In genomic region chr15:38176155-38176554, GRCh38 we compare ENCODE assay signal across 8 cellular contexts.
DNase-seq lines count a peak whose midpoint lies in the region; ATAC-seq and TF ChIP-seq lines count a peak whose summit lies in the region.

No MANE protein-coding gene starts in this region.

- no peaks in the 10 kb centered on the region for H3K9me3 Mint-ChIP-seq in activated CD4-positive, alpha-beta T cell treated with anti-CD3 and anti-CD28 coated beads, Interleukin-2, amount 10 ng/mL, durations not matched to agents 24 days and 14 days

- TF ChIP-seq CTCF in GM13977 (IDR thresholded peaks at IDR 0.05; ENCODE audit: extremely low read depth, insufficient read depth, missing control alignments) = no peak
- no peak for TF ChIP-seq CTCF in IMR-90 (conservative IDR thresholded peaks at IDR 0.05; ENCODE audit: low read depth, low read length)
- no peak for TF ChIP-seq CTCF in mucosa of descending colon (IDR thresholded peaks at IDR 0.05)

- no peak overlapping the region for H4K8ac ChIP-seq in IMR-90 (ENCODE audit: low read depth in 2 of 2, low read length in 2 of 2)

- TF ChIP-seq POLR2A in IMR-90 (IDR thresholded peaks at IDR 0.05; ENCODE audit: low read depth, low read length) = no peak

- TF ChIP-seq RAD21 in IMR-90 (IDR thresholded peaks at IDR 0.05; ENCODE audit: low read length) = no peak

- H4K91ac ChIP-seq in IMR-90 (ENCODE audit: insufficient read depth, low read depth, low read length) = no peak overlapping the region

- no peak overlapping the region for H3K23ac ChIP-seq in IMR-90 (ENCODE audit: low read depth, low read length)

- no peak overlapping the region for H3K18ac ChIP-seq in IMR-90 (ENCODE audit: low read depth, low read length)

- 16 to 20% methylated on average over 4 of the region's 4 CpGs for WGBS in GM23248 (ENCODE audit: low coverage in 1 of 2, low lambda C conversion rate in 2 of 2, missing lambda C conversion rate in 2 of 2), 2 experiments
- 24% methylated on average over 2 of the region's 4 CpGs; no CpG with 5 or more reads in 1 of the 2 experiments for WGBS in IMR-90 (ENCODE audit: extremely low coverage in 2 of 2, insufficient read length in 1 of 2), 2 experiments

- CTCF ChIA-PET in IMR-90 (lab: Yijun Ruan, JAX) = no interaction called here

- no peaks in the 10 kb centered on the region for H3F3A ChIP-seq in GM23248 (ENCODE audit: insufficient read depth)

- H3K79me2 ChIP-seq in GM23248 (ENCODE audit: insufficient read depth) = no peaks in the 10 kb centered on the region

- H2AK9ac ChIP-seq in IMR-90 (replicated peaks; ENCODE audit: low read depth, low read length, poor library complexity) = no peak overlapping the region

- no peak overlapping the region for H3K27ac Mint-ChIP-seq in activated CD4-positive, alpha-beta T cell treated with anti-CD3 and anti-CD28 coated beads, Interleukin-2, amount 10 ng/mL, durations not matched to agents 24 days and 14 days

- no peaks in the 10 kb centered on the region for H3K9me1 ChIP-seq in IMR-90 (ENCODE audit: insufficient read depth, low read length)

- no peak overlapping the region for H2BK120ac ChIP-seq in IMR-90 (ENCODE audit: low read depth, low read length)

- H3K27ac ChIP-seq in GM23248 (no peak overlapping the region), IMR-90 (ENCODE audit: insufficient read depth, low read length) (no peak overlapping the region)

- no peaks in the 10 kb centered on the region for H3K27me3 ChIP-seq in GM23248 (replicated peaks; ENCODE audit: insufficient read depth)
- peaks cover 14% of the 10 kb centered on the region for H3K27me3 ChIP-seq in IMR-90 (ENCODE audit: control insufficient read depth, insufficient read depth, low read length)

- no peak overlapping the region for H3K4me3 ChIP-seq in GM23248
- no peak overlapping the region for H3K4me3 ChIP-seq in IMR-90 (ENCODE audit: insufficient read depth, low read depth, low read length)
- no peak overlapping the region for H3K4me3 ChIP-seq in mucosa of descending colon

- H3K4me1 ChIP-seq in GM23248 (ENCODE audit: insufficient read depth) (peaks cover 5% of the 10 kb centered on the region; the same call in 1 of the 2 replicates), IMR-90 (ENCODE audit: control insufficient read depth, insufficient read depth, low read length) (no peaks in the 10 kb centered on the region), mucosa of descending colon (ENCODE audit: low read depth) (no peaks in the 10 kb centered on the region)

- no peak overlapping the region for H2AFZ ChIP-seq in GM23248
- H2AFZ ChIP-seq in IMR-90 (replicated peaks; ENCODE audit: low read length, poor library complexity) = no peak overlapping the region

- POLR2A ChIA-PET in IMR-90 (lab: Charles Lee; ENCODE audit: unreplicated experiment) = interaction anchor here (0.7 kb wide), 1 partner anchor 359 kb away, joined by 3 read pairs; no protein-coding TSS in a partner anchor

- ATAC-seq in IMR-90 (ENCODE audit: low read depth) = peak; percentile 83
- ATAC-seq in mucosa of descending colon = no peak

- no peak overlapping the region for H3K4me3 Mint-ChIP-seq in activated CD4-positive, alpha-beta T cell treated with anti-CD3 and anti-CD28 coated beads, Interleukin-2, amount 10 ng/mL, durations not matched to agents 24 days and 14 days

- H3K9me3 ChIP-seq in GM23248 (ENCODE audit: low read depth) (no peaks in the 10 kb centered on the region), IMR-90 (ENCODE audit: control insufficient read depth, insufficient read depth, low read length) (no peaks in the 10 kb centered on the region), mucosa of descending colon (no peaks in the 10 kb centered on the region)

- H2BK20ac ChIP-seq in IMR-90 (ENCODE audit: low read depth, low read length) = no peak overlapping the region

- BruUV-seq in IMR-90 (replicated peaks; lab: Mats Ljungman, UMichigan) = no TSS peak

- H3K4me1 Mint-ChIP-seq in activated CD4-positive, alpha-beta T cell treated with anti-CD3 and anti-CD28 coated beads, Interleukin-2, amount 10 ng/mL, durations not matched to agents 24 days and 14 days = no peaks in the 10 kb centered on the region

- no peak overlapping the region for H4K5ac ChIP-seq in IMR-90 (ENCODE audit: low read depth, low read length)

- H2BK15ac ChIP-seq in IMR-90 (ENCODE audit: low read depth, low read length) = no peak overlapping the region

- H2AK5ac ChIP-seq in IMR-90 (ENCODE audit: low read depth, low read length) = no peak overlapping the region

- in situ Hi-C loops in GM13977 (cut with MboI; ENCODE audit: low pct_unique_long_range_greater_than_20kb, low sequenced_read_pairs, unreplicated experiment) (no loop called here), GM23248 (cut with MboI) (no loop called here), IMR-90 (cut with MboI; ENCODE audit: low sequenced_read_pairs) (loop anchor here (25.0 kb wide), 1 partner anchor 486 kb away; no protein-coding TSS in a partner anchor)

- DNase-seq in GM13977 (ENCODE audit: low spot score) (peak; percentile 46), GM23248 (peak; percentile 83), IMR-90 (peak; percentile 68), iris pigment epithelial cell (ENCODE audit: low read depth) (peak; percentile 83), mucosa of descending colon (no peak), NCI-H2227 treated with DMSO at 0.1 percent for 48 hours (lab: John Stamatoyannopoulos, UW) (no peak)
- DNase-seq in activated CD4-positive, alpha-beta T cell treated with anti-CD3 and anti-CD28 coated beads, Interleukin-2, amount 10 ng/mL, durations not matched to agents 24 days and 14 days = no peak
- DNase-seq in activated CD8-positive, alpha-beta memory T cell treated with anti-CD3 and anti-CD28 coated beads for 24 hours = no peak

- H3K9me2 ChIP-seq in GM23248 (ENCODE audit: insufficient read depth) = no peaks in the 10 kb centered on the region

- peaks cover 12% of the 10 kb centered on the region for H3K27me3 Mint-ChIP-seq in activated CD4-positive, alpha-beta T cell treated with anti-CD3 and anti-CD28 coated beads, Interleukin-2, amount 10 ng/mL, durations not matched to agents 24 days and 14 days

- H3K4ac ChIP-seq in IMR-90 (ENCODE audit: low read depth, low read length) = no peak overlapping the region

- H3K56ac ChIP-seq in IMR-90 (ENCODE audit: extremely low read depth, insufficient read depth, low read length) = no peak overlapping the region

- no peak overlapping the region for H3K4me2 ChIP-seq in GM23248 (ENCODE audit: unreplicated experiment)
- no peak overlapping the region for H3K4me2 ChIP-seq in IMR-90 (ENCODE audit: low read depth, low read length)

- no peaks in the 10 kb centered on the region for H3K79me1 ChIP-seq in IMR-90 (ENCODE audit: low read depth in 1 of 2, low read length in 2 of 2)

- no peak overlapping the region for H3K14ac ChIP-seq in IMR-90 (replicated peaks; ENCODE audit: low read depth, low read length)

- H3K9ac ChIP-seq in GM23248 = no peak overlapping the region
- H3K9ac ChIP-seq in IMR-90 (ENCODE audit: low read depth, low read length) = no peak overlapping the region

- intact Hi-C loops in IMR-90 (cut with micrococcal nuclease) (no loop called here), mucosa of descending colon (cut with DNase I, micrococcal nuclease) (no loop called here)
- intact Hi-C loops in activated CD4-positive, alpha-beta T cell treated with anti-CD3 and anti-CD28 coated beads, Interleukin-2, amount 10 ng/mL, durations not matched to agents 24 days and 14 days (cut with micrococcal nuclease) = no loop called here

- H2BK5ac ChIP-seq in IMR-90 (ENCODE audit: low read depth, low read length, poor library complexity, severe bottlenecking) = no peak overlapping the region

- no peaks in the 10 kb centered on the region for H3K36me3 ChIP-seq in GM23248 (ENCODE audit: low read depth)
- no peaks in the 10 kb centered on the region for H3K36me3 ChIP-seq in IMR-90 (ENCODE audit: control insufficient read depth, insufficient read depth, low read length)
- no peaks in the 10 kb centered on the region for H3K36me3 ChIP-seq in mucosa of descending colon (ENCODE audit: low read depth)

- H4K20me1 ChIP-seq in GM23248 (ENCODE audit: insufficient read depth) = no peaks in the 10 kb centered on the region
- H4K20me1 ChIP-seq in IMR-90 (ENCODE audit: insufficient read depth, low read length) = no peaks in the 10 kb centered on the region

- no peaks in the 10 kb centered on the region for H3K36me3 Mint-ChIP-seq in activated CD4-positive, alpha-beta T cell treated with anti-CD3 and anti-CD28 coated beads, Interleukin-2, amount 10 ng/mL, durations not matched to agents 24 days and 14 days (ENCODE audit: low read depth)

- dilution Hi-C loops in IMR-90 (cut with HindIII; ENCODE audit: low sequenced_read_pairs, unreplicated experiment) = no loop called here

TF ChIP-seq in IMR-90, 13 proteins besides CTCF, POLR2A, EP300 and RAD21:
- TF ChIP-seq CEBPB (IDR thresholded peaks at IDR 0.05; ENCODE audit: low read depth, low read length) (no peak), FOS (IDR thresholded peaks at IDR 0.05; ENCODE audit: low read depth, low read length) (peak; percentile 51)

Comparison
In these comparisons a context has a peak if more than half of its experiments do, and no peak if none do; other contexts are left out.
1. DNase-seq: peak in GM13977 (single experiment), GM23248 (single experiment), IMR-90 (single experiment) and iris pigment epithelial cell (single experiment); none in activated CD4-positive, alpha-beta T cell treated with anti-CD3 and anti-CD28 coated beads, Interleukin-2, amount 10 ng/mL, durations not matched to agents 24 days and 14 days (single experiment), mucosa of descending colon (0 of 3), NCI-H2227 treated with DMSO at 0.1 percent for 48 hours (single experiment) and activated CD8-positive, alpha-beta memory T cell treated with anti-CD3 and anti-CD28 coated beads for 24 hours (single experiment).